In the genomic region with DNA sequence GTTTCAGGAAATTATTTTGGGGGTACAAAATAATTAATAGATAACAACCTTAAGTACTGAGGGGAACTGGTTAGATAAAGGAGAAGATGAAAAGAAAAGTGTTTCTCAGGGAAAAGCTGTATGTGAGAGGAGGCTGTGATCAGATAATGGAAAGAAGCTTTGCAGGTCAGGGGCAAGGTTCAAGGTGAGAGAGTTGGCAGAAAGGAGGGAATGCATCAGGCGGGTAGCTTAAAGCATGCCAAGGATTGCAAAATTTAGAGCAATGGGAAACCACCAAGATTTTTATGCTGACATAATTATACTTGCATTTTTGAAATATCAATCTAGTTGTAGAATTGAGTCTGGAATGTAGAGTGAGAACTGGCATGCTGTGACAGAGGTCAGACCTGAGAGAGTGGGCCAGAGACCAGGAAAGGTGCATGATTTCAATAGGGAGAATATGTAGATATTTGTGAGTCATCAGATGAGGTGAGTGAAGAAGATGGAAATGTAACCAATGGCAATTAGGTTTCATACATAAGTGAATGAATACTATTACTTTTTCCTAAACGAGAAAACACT, we compare ENCODE assay signal across 19 cellular contexts.
DNase-seq lines count a peak whose midpoint lies in the region; ATAC-seq, FAIRE-seq and TF ChIP-seq lines count a peak whose summit lies in the region.
"Had no signal": no experiment of that assay in that cellular context is flagged by ENCODE, and none has a peak within 500 bp of the region (broad histone marks: within the 10 kb centered on the region; RNA-seq: fewer than 3 reads in every experiment).

No MANE protein-coding gene starts in this region.

- no peak overlapping the region for H3K4ac ChIP-seq in mesendoderm (ENCODE audit: low read depth, low read length)

- FAIRE-seq in HepG2 (lab: Jason Lieb, UNC): no peak

- H2AFZ ChIP-seq in HepG2 (ENCODE audit: low read length): no peak overlapping the region
- H2AFZ ChIP-seq in mammary epithelial cell (ENCODE audit: low read depth, low read length): no peak overlapping the region

- no peak overlapping the region for H3K18ac ChIP-seq in mesendoderm (ENCODE audit: low read length)

- TF ChIP-seq CTCF in liver (IDR thresholded peaks at IDR 0.05; ENCODE audit: low read depth, low read length, missing input control) (no peak), HepG2 (CRISPR knock-in tag; IDR thresholded peaks at IDR 0.05) (no peak), mammary epithelial cell (conservative IDR thresholded peaks at IDR 0.05 in 1 of 2, IDR thresholded peaks at IDR 0.05 in 1 of 2; ENCODE audit: extremely low read depth in 1 of 2, insufficient read depth in 1 of 2, low read depth in 1 of 2, low read length in 2 of 2) (no peak), foreskin keratinocyte (conservative IDR thresholded peaks at IDR 0.05) (no peak), stomach (IDR thresholded peaks at IDR 0.05) (no peak)

- CTCF ChIA-PET in HepG2 (lab: Yijun Ruan, JAX; ENCODE audit: low intra/inter-chr PET ratio, low total read pairs) (no interaction called here), mammary epithelial cell (lab: Charles Lee; ENCODE audit: low non-redundant PET) (no interaction called here)

- H4K20me1 ChIP-seq in HepG2 (ENCODE audit: insufficient read depth, low read length) (no peaks in the 10 kb centered on the region), mammary epithelial cell (ENCODE audit: insufficient read depth, low read length) (no peaks in the 10 kb centered on the region)
- H4K20me1 ChIP-seq: BLaER1 treated with 17β-estradiol and CSF1 and Interleukin-3, amounts not matched to agents 10 nM and 100 nM had no signal

- H2BK120ac ChIP-seq in mesendoderm (ENCODE audit: low read depth, low read length): no peak overlapping the region

- no peak overlapping the region for H3K4me2 ChIP-seq in HepG2 (ENCODE audit: low read depth, low read length)
- no peak overlapping the region for H3K4me2 ChIP-seq in mammary epithelial cell (ENCODE audit: insufficient read depth, low read depth, low read length)
- H3K4me2 ChIP-seq in mesendoderm (ENCODE audit: low read length): no peak overlapping the region
- H3K4me2 ChIP-seq: BLaER1 treated with 17β-estradiol and CSF1 and Interleukin-3, amounts not matched to agents 10 nM and 100 nM had no signal

- TF ChIP-seq RAD21 in liver (IDR thresholded peaks at IDR 0.05) (peak in 1 of 2 donors; percentile 16), HepG2 (CRISPR knock-in tag; IDR thresholded peaks at IDR 0.05) (no peak)

- no peak overlapping the region for H2AK5ac ChIP-seq in mesendoderm (ENCODE audit: low read length)

- no peaks in the 10 kb centered on the region for H3K79me1 ChIP-seq in mesendoderm (ENCODE audit: low read length)

- ATAC-seq in HepG2 (no peak), foreskin keratinocyte (no peak)
- ATAC-seq: CD8-positive, alpha-beta T cell; HCT116 had no signal

- no peak overlapping the region for H3K23ac ChIP-seq in mesendoderm (ENCODE audit: low read length)

- H3K9me3 ChIP-seq in liver (ENCODE audit: control insufficient read depth in 4 of 4, low read length in 3 of 4) (no peaks in the 10 kb centered on the region), HepG2 (ENCODE audit: low read length) (no peaks in the 10 kb centered on the region), mammary epithelial cell (replicated peaks; ENCODE audit: insufficient read depth, low read length) (peaks cover 2% of the 10 kb centered on the region), stomach (no peaks in the 10 kb centered on the region)
- H3K9me3 ChIP-seq: BLaER1 treated with 17β-estradiol and CSF1 and Interleukin-3, amounts not matched to agents 10 nM and 100 nM had no signal

- H3K79me2 ChIP-seq in HepG2 (ENCODE audit: insufficient read depth, low read length) (no peaks in the 10 kb centered on the region), mammary epithelial cell (ENCODE audit: insufficient read depth, low read length) (no peaks in the 10 kb centered on the region), mesendoderm (ENCODE audit: control insufficient read depth, insufficient read depth, low read length) (no peaks in the 10 kb centered on the region)

- dilution Hi-C loops in mammary epithelial cell (cut with HindIII; ENCODE audit: low sequenced_read_pairs): no loop called here

- BruUV-seq in HepG2 (replicated peaks; lab: Mats Ljungman, UMichigan): no TSS peak
- BruUV-seq in mammary epithelial cell (replicated peaks; lab: Mats Ljungman, UMichigan): no TSS peak

- TF ChIP-seq POLR2A in HepG2 (IDR thresholded peaks at IDR 0.05; ENCODE audit: insufficient read depth in 1 of 2, low read depth in 2 of 2, low read length in 2 of 2) (no peak), stomach (IDR thresholded peaks at IDR 0.05) (no peak)

- POLR2A ChIA-PET in HepG2 (lab: Yijun Ruan, JAX): no interaction called here

- intact Hi-C loops in HepG2 (cut with micrococcal nuclease; ENCODE audit: unreplicated experiment): no loop called here
- intact Hi-C loops in mammary epithelial cell (cut with micrococcal nuclease): loop anchor here (10.0 kb wide), 1 partner anchor 477 kb away; no protein-coding TSS in a partner anchor
- intact Hi-C loops in stomach (cut with DNase I; ENCODE audit: low total_unique reads): no loop called here

- TF ChIP-seq EP300 in HepG2 (IDR thresholded peaks at IDR 0.05; ENCODE audit: low read depth in 2 of 2, low read length in 2 of 2) (no peak), HepG2 (CRISPR knock-in tag; IDR thresholded peaks at IDR 0.05; ENCODE audit: borderline replicate concordance) (no peak), stomach (IDR thresholded peaks at IDR 0.05) (no peak)

- peaks cover 0 to 10% (median 0%) of the 10 kb centered on the region in 4 donors for H3K4me1 ChIP-seq in liver (ENCODE audit: control insufficient read depth in 4 of 4, insufficient read depth in 4 of 4, low read length in 3 of 4)
- H3K4me1 ChIP-seq in HepG2 (ENCODE audit: insufficient read depth, low read length): no peaks in the 10 kb centered on the region
- H3K4me1 ChIP-seq in mammary epithelial cell (ENCODE audit: insufficient read depth, low read length): no peaks in the 10 kb centered on the region
- H3K4me1 ChIP-seq in foreskin keratinocyte: no peaks in the 10 kb centered on the region
- no peaks in the 10 kb centered on the region for H3K4me1 ChIP-seq in mesendoderm (ENCODE audit: control insufficient read depth, low read depth, low read length)
- H3K4me1 ChIP-seq in stomach: no peaks in the 10 kb centered on the region

- H3K56ac ChIP-seq in mesendoderm (ENCODE audit: low read length): no peak overlapping the region

- 56% methylated on average over 2 of the region's 2 CpGs for WGBS in liver
- 8% methylated on average over 2 of the region's 2 CpGs for WGBS in HepG2 (ENCODE audit: low lambda C conversion rate)
- 20% methylated on average over 2 of the region's 2 CpGs for WGBS in mammary epithelial cell (ENCODE audit: low coverage, missing lambda C conversion rate)
- WGBS in mesendoderm (ENCODE audit: extremely low coverage, insufficient coverage, low lambda C conversion rate): no CpG with 5 or more reads among the region's 2 CpGs
- 45 to 76% (median 66%) methylated on average over 2 of the region's 2 CpGs for WGBS in stomach, 5 donors

- H3K27me3 ChIP-seq in liver (ENCODE audit: control insufficient read depth in 4 of 4, insufficient read depth in 4 of 4, low read length in 3 of 4): no peaks in the 10 kb centered on the region
- H3K27me3 ChIP-seq in HepG2 (ENCODE audit: control insufficient read depth in 1 of 2, insufficient read depth in 2 of 2, low read length in 2 of 2): no peaks in the 10 kb centered on the region; a peak in 1 of 5 replicates
- no peaks in the 10 kb centered on the region for H3K27me3 ChIP-seq in mammary epithelial cell (ENCODE audit: insufficient read depth, low read length)
- no peaks in the 10 kb centered on the region for H3K27me3 ChIP-seq in foreskin keratinocyte
- no peaks in the 10 kb centered on the region for H3K27me3 ChIP-seq in mesendoderm (ENCODE audit: insufficient read depth, low read length, poor library complexity)
- H3K27me3 ChIP-seq in stomach: no peaks in the 10 kb centered on the region
- H3K27me3 ChIP-seq: BLaER1 treated with 17β-estradiol and CSF1 and Interleukin-3, amounts not matched to agents 10 nM and 100 nM had no signal

- in situ Hi-C loops in HepG2 (cut with HindIII; ENCODE audit: extremely low pct_ligation_motif_present, low pct_unique_long_range_greater_than_20kb) (no loop called here), mammary epithelial cell (cut with MboI; ENCODE audit: low sequenced_read_pairs in 2 of 2) (no loop called here)

- no peak overlapping the region for H3K4me3 ChIP-seq in liver (ENCODE audit: low read depth in 1 of 3, low read length in 3 of 3)
- no peak overlapping the region for H3K4me3 ChIP-seq in HepG2 (replicated peaks in 1 of 3; ENCODE audit: insufficient read depth in 1 of 3, low read depth in 2 of 3, low read length in 3 of 3)
- no peak overlapping the region for H3K4me3 ChIP-seq in mammary epithelial cell (replicated peaks in 1 of 3; ENCODE audit: insufficient read depth in 1 of 3, low read depth in 2 of 3, low read length in 3 of 3)
- H3K4me3 ChIP-seq in mesendoderm (ENCODE audit: low read length): no peak overlapping the region
- H3K4me3 ChIP-seq in stomach: no peak overlapping the region
- H3K4me3 ChIP-seq: BLaER1 treated with 17β-estradiol and CSF1 and Interleukin-3, amounts not matched to agents 10 nM and 100 nM had no signal

- no peak overlapping the region for H4K8ac ChIP-seq in mesendoderm (ENCODE audit: low read depth, low read length)

- no peak overlapping the region for H2BK5ac ChIP-seq in mesendoderm (ENCODE audit: low read length)

- no peak overlapping the region for H4K5ac ChIP-seq in mesendoderm (ENCODE audit: low read length)

- DNase-seq in HepG2 (ENCODE audit: low spot score) (no peak), mammary epithelial cell (peak; percentile 64), foreskin keratinocyte (peak; percentile 47 to 70), mesendoderm (peak; percentile 32), stomach (no peak), NCI-H446 (lab: John Stamatoyannopoulos, UW) (no peak), NCI-H2171 (lab: John Stamatoyannopoulos, UW) (no peak)
- DNase-seq: 8988T; Calu3; CD8-positive, alpha-beta T cell; DMS79 treated with DMSO at 0.1 percent for 48 hours; GF-D8; GOT3; H7; HFFc6 had no signal

- H2BK15ac ChIP-seq in mesendoderm (replicated peaks; ENCODE audit: low read depth): no peak overlapping the region

- H3K9ac ChIP-seq in liver (ENCODE audit: low read depth in 1 of 2, low read length in 2 of 2): no peak overlapping the region
- no peak overlapping the region for H3K9ac ChIP-seq in HepG2 (ENCODE audit: insufficient read depth, low read depth, low read length)
- H3K9ac ChIP-seq in mammary epithelial cell (ENCODE audit: insufficient read depth, low read length): no peak overlapping the region
- H3K9ac ChIP-seq in mesendoderm (ENCODE audit: low read length): no peak overlapping the region
- H3K9ac ChIP-seq: BLaER1 treated with 17β-estradiol and CSF1 and Interleukin-3, amounts not matched to agents 10 nM and 100 nM had no signal

- H3K36me3 ChIP-seq in liver (ENCODE audit: control insufficient read depth in 4 of 4, insufficient read depth in 3 of 4, low read depth in 1 of 4, low read length in 3 of 4) (no peaks in the 10 kb centered on the region), HepG2 (replicated peaks in 1 of 2; ENCODE audit: control insufficient read depth in 1 of 2, insufficient read depth in 2 of 2, low read length in 2 of 2) (no peaks in the 10 kb centered on the region), mammary epithelial cell (ENCODE audit: insufficient read depth, low read length) (no peaks in the 10 kb centered on the region), mesendoderm (ENCODE audit: control insufficient read depth, insufficient read depth, low read length) (no peaks in the 10 kb centered on the region), stomach (no peaks in the 10 kb centered on the region)
- H3K36me3 ChIP-seq: BLaER1 treated with 17β-estradiol and CSF1 and Interleukin-3, amounts not matched to agents 10 nM and 100 nM had no signal

- H3K27ac ChIP-seq in liver (ENCODE audit: low read depth in 1 of 2, low read length in 2 of 2) (no peak overlapping the region), HepG2 (ENCODE audit: extremely low read length, insufficient read depth, low read length) (no peak overlapping the region), mammary epithelial cell (ENCODE audit: insufficient read depth, low read depth, low read length) (no peak overlapping the region), foreskin keratinocyte (no peak overlapping the region), mesendoderm (ENCODE audit: low read depth, low read length) (no peak overlapping the region), stomach (no peak overlapping the region)
- H3K27ac ChIP-seq: BLaER1 treated with 17β-estradiol and CSF1 and Interleukin-3, amounts not matched to agents 10 nM and 100 nM; HL-60 had no signal

Comparison
In these comparisons a context has a peak if more than half of its experiments do, and no peak if none do; other contexts are left out.
1. DNase-seq: peak in mammary epithelial cell (single experiment), foreskin keratinocyte (2 of 2) and mesendoderm (single experiment); none in HepG2 (single experiment), stomach (single experiment), NCI-H446 (0 of 2) and NCI-H2171 (single experiment).